ENCODE assay signal across 8 cellular contexts in genomic region chr20:10673831-10674683, GRCh38. TPM values are rescaled to one million over a fixed set of nuclear protein-coding genes. Genes with fewer than 3 reads are reported as not detected.
DNase-seq lines count a peak whose midpoint lies in the region; ATAC-seq, FAIRE-seq and TF ChIP-seq lines count a peak whose summit lies in the region.

Gene JAG1, minus strand, starts transcription at chr20:10673999. Its CDS starts 469 bp downstream, at chr20:10673530.

- no peaks in the 10 kb centered on the region for H3K9me3 ChIP-seq in CD4-positive, alpha-beta T cell (ENCODE audit: control insufficient read depth, low read length)
- H3K9me3 ChIP-seq in duodenal mucosa (ENCODE audit: control insufficient read depth in 1 of 2, low read length in 2 of 2) (no peaks in the 10 kb centered on the region), HepG2 (ENCODE audit: low read length) (no peaks in the 10 kb centered on the region)

- TF ChIP-seq RAD21 in HepG2 (CRISPR knock-in tag; IDR thresholded peaks at IDR 0.05) = peak; percentile 66

- H3K9me3 Mint-ChIP-seq in CD4-positive, alpha-beta T cell = no peaks in the 10 kb centered on the region
- H3K9me3 Mint-ChIP-seq in activated B cell treated with CpG ODN at 0.5 μM for 24 hours = no peaks in the 10 kb centered on the region

- H2AFZ ChIP-seq in HepG2 (ENCODE audit: low read length) = no peak within 1 kb of the TSS

- peaks cover 74% of the 10 kb centered on the region for H3K27me3 Mint-ChIP-seq in CD4-positive, alpha-beta T cell
- peaks cover 51% of the 10 kb centered on the region for H3K27me3 Mint-ChIP-seq in activated B cell treated with CpG ODN at 0.5 μM for 24 hours

- H3K36me3 ChIP-seq in duodenal mucosa (ENCODE audit: control insufficient read depth in 1 of 2, insufficient read depth in 2 of 2, low read length in 2 of 2) (peaks cover under 1 to 3% of the 10 kb centered on the region in 2 donors), HepG2 (replicated peaks in 1 of 2; ENCODE audit: control insufficient read depth in 1 of 2, insufficient read depth in 2 of 2, low read length in 2 of 2) (peaks cover 2 to 5% of the 10 kb centered on the region in 2 experiments)

- H3K4me2 ChIP-seq in HepG2 (ENCODE audit: low read depth, low read length) = peak within 1 kb of the TSS; percentile 96

- H3K79me2 ChIP-seq in HepG2 (ENCODE audit: insufficient read depth, low read length) = peaks cover 47% of the 10 kb centered on the region

- BruUV-seq in HepG2 (replicated peaks; lab: Mats Ljungman, UMichigan) = no TSS peak

- H3K4me3 ChIP-seq in duodenal mucosa (ENCODE audit: low read depth in 1 of 2, low read length in 2 of 2) = peak within 1 kb of the TSS; percentile 86 to 93
- H3K4me3 ChIP-seq in HepG2 (replicated peaks in 1 of 3; ENCODE audit: insufficient read depth in 1 of 3, low read depth in 2 of 3, low read length in 3 of 3) = peak within 1 kb of the TSS; percentile 85 to 94 (median 91)

- H3K4me1 Mint-ChIP-seq in CD4-positive, alpha-beta T cell (ENCODE audit: low read depth) = peaks cover 34% of the 10 kb centered on the region
- H3K4me1 Mint-ChIP-seq in activated B cell treated with CpG ODN at 0.5 μM for 24 hours = peaks cover 37% of the 10 kb centered on the region

- no peak within 1 kb of the TSS for H3K27ac ChIP-seq in CD4-positive, alpha-beta T cell (ENCODE audit: low read depth, low read length)
- H3K27ac ChIP-seq in duodenal mucosa (ENCODE audit: low read depth, low read length) (peak within 1 kb of the TSS; percentile 96), HepG2 (ENCODE audit: extremely low read length, insufficient read depth, low read length) (peak within 1 kb of the TSS; percentile 89)

- TF ChIP-seq POLR2A in HepG2 (IDR thresholded peaks at IDR 0.05; ENCODE audit: insufficient read depth in 1 of 2, low read depth in 2 of 2, low read length in 2 of 2) = peak; percentile 93 to 96

- H3K27ac Mint-ChIP-seq in CD4-positive, alpha-beta T cell = no peak within 1 kb of the TSS
- no peak within 1 kb of the TSS for H3K27ac Mint-ChIP-seq in activated B cell treated with CpG ODN at 0.5 μM for 24 hours

- peaks cover 22% of the 10 kb centered on the region for H4K20me1 ChIP-seq in HepG2 (ENCODE audit: insufficient read depth, low read length)

- ATAC-seq in CD4-positive, alpha-beta T cell (ENCODE audit: poor library complexity) = peak; percentile 55
- ATAC-seq in HG03280 (IDR thresholded peaks at IDR 0.05; ENCODE audit: unreplicated experiment) (peak; percentile 60), activated B cell treated with CpG ODN at 0.5 μM for 24 hours (ENCODE audit: low read depth) (peak; percentile 76), HepG2 (peak; percentile 77)

- POLR2A ChIA-PET in CD4-positive, alpha-beta T cell (lab: Charles Lee) = no interaction called here
- POLR2A ChIA-PET in activated B cell treated with CpG ODN at 0.5 μM for 24 hours (lab: Charles Lee) (interaction anchor here (1.0 kb wide), 1 partner anchor 240 kb away, joined by 3 read pairs; the partner anchor contains the start of gene MKKS), HepG2 (lab: Yijun Ruan, JAX) (interaction anchor here (0.6 to 5.6 kb wide), 39 partner anchors 9 to 593 kb away, joined by 3 to 104 read pairs (median 4); partner anchors contain the start of genes MKKS and SLX4IP)

- H3K9ac ChIP-seq in duodenal mucosa (ENCODE audit: low read depth in 1 of 2, low read length in 2 of 2) (peak within 1 kb of the TSS; percentile 74 to 88), HepG2 (ENCODE audit: insufficient read depth, low read depth, low read length) (peak within 1 kb of the TSS; percentile 95)

- no peak for TF ChIP-seq CTCF in CD4-positive, alpha-beta T cell (IDR thresholded peaks at IDR 0.05)
- TF ChIP-seq CTCF in activated B cell treated with CpG ODN at 0.5 μM for 24 hours (IDR thresholded peaks at IDR 0.05) (no peak), HepG2 (CRISPR knock-in tag; IDR thresholded peaks at IDR 0.05) (peak; percentile 22; the same call in 1 of the 2 replicates)

- H3K4me1 ChIP-seq in duodenal mucosa (ENCODE audit: control insufficient read depth in 1 of 2, insufficient read depth in 2 of 2, low read length in 2 of 2) = peaks cover 25 to 31% of the 10 kb centered on the region in 2 donors
- peaks cover 38% of the 10 kb centered on the region for H3K4me1 ChIP-seq in HepG2 (ENCODE audit: insufficient read depth, low read length)

- DNase-seq in CD4-positive, alpha-beta T cell = peak in 5 of 10 experiments; percentile 17 to 35 (median 22)
- DNase-seq in GM19238 (ENCODE audit: insufficient read length, low spot score) = peak; percentile 88
- peak; percentile 96 for DNase-seq in NCI-H2227 treated with DMSO at 0.1 percent for 48 hours (lab: John Stamatoyannopoulos, UW)
- peak; percentile 52 for DNase-seq in activated B cell treated with CpG ODN at 0.5 μM for 24 hours
- DNase-seq in HepG2 (ENCODE audit: low spot score) = peak; percentile 97
- DNase-seq in stimulated activated CD4-positive, alpha-beta T cell treated with anti-CD3 and anti-CD28 coated beads, TNF-alpha, amount 100 ng/mL, for 24 hours (ENCODE audit: low read depth in 3 of 3) = peak in 2 of 3 experiments; percentile 16 to 61

- peaks cover 59% of the 10 kb centered on the region for H3K27me3 ChIP-seq in CD4-positive, alpha-beta T cell (ENCODE audit: control insufficient read depth, insufficient read depth, low read length)
- H3K27me3 ChIP-seq in duodenal mucosa (ENCODE audit: control insufficient read depth in 1 of 2, insufficient read depth in 2 of 2, low read length in 2 of 2) = no peaks in the 10 kb centered on the region
- H3K27me3 ChIP-seq in HepG2 (ENCODE audit: control insufficient read depth in 1 of 2, insufficient read depth in 2 of 2, low read length in 2 of 2) = no peaks in the 10 kb centered on the region; a peak in 1 of 5 replicates

- peak in 1 of 2 experiments; percentile 46; a peak in 1 of 4 replicates for TF ChIP-seq EP300 in HepG2 (IDR thresholded peaks at IDR 0.05; ENCODE audit: low read depth in 2 of 2, low read length in 2 of 2)
- peak; percentile 70 for TF ChIP-seq EP300 in HepG2 (CRISPR knock-in tag; IDR thresholded peaks at IDR 0.05; ENCODE audit: borderline replicate concordance)

- H3K4me3 Mint-ChIP-seq in CD4-positive, alpha-beta T cell = peak within 1 kb of the TSS; percentile 74
- peak within 1 kb of the TSS; percentile 83 for H3K4me3 Mint-ChIP-seq in activated B cell treated with CpG ODN at 0.5 μM for 24 hours

- FAIRE-seq in HepG2 (lab: Jason Lieb, UNC) = peak; percentile 66

- in situ Hi-C loops in HepG2 (cut with HindIII; ENCODE audit: extremely low pct_ligation_motif_present, low pct_unique_long_range_greater_than_20kb) = loop anchor here (5.0 kb wide), 2 partner anchors 533 to 868 kb away; no protein-coding TSS in a partner anchor

- CTCF ChIA-PET in CD4-positive, alpha-beta T cell (lab: Charles Lee) = no interaction called here
- CTCF ChIA-PET in activated B cell treated with CpG ODN at 0.5 μM for 24 hours (lab: Charles Lee) = no interaction called here
- CTCF ChIA-PET in HepG2 (lab: Yijun Ruan, JAX; ENCODE audit: low intra/inter-chr PET ratio, low total read pairs) = interaction anchor here (0.6 to 1.5 kb wide), 3 partner anchors 121 to 531 kb away, joined by 3 read pairs; no protein-coding TSS in a partner anchor

- H3K36me3 Mint-ChIP-seq in CD4-positive, alpha-beta T cell (ENCODE audit: low read depth) = no peaks in the 10 kb centered on the region
- H3K36me3 Mint-ChIP-seq in activated B cell treated with CpG ODN at 0.5 μM for 24 hours (ENCODE audit: low read depth) = no peaks in the 10 kb centered on the region

- 2% methylated on average over 54 of the region's 84 CpGs for WGBS in HepG2 (ENCODE audit: low lambda C conversion rate)

- intact Hi-C loops in CD4-positive, alpha-beta T cell (cut with DNase I, micrococcal nuclease) = no loop called here
- intact Hi-C loops in activated B cell treated with CpG ODN at 0.5 μM for 24 hours (cut with micrococcal nuclease) = loop anchor here (2.0 to 10.0 kb wide), 3 partner anchors 42 to 459 kb away; partner anchors contain the start of genes MKKS, SLX4IP and SNAP25
- intact Hi-C loops in HepG2 (cut with micrococcal nuclease; ENCODE audit: unreplicated experiment) = loop anchor here (1.0 to 10.0 kb wide), 11 partner anchors 21 to 871 kb away; partner anchors contain the start of gene MKKS

TF ChIP-seq in HepG2, 621 proteins besides CTCF, POLR2A, EP300 and RAD21 (continues in another document):
- TF ChIP-seq ZFY (CRISPR knock-in tag; IDR thresholded peaks at IDR 0.05) (peak; percentile 93), NR2F1 (CRISPR knock-in tag; IDR thresholded peaks at IDR 0.05) (no peak; a peak in 1 of 4 replicates), SOX6 (IDR thresholded peaks at IDR 0.05) (no peak), SOX6 (CRISPR knock-in tag; IDR thresholded peaks at IDR 0.05) (no peak; the same call in 1 of the 2 replicates), MAFK (conservative IDR thresholded peaks at IDR 0.05 in 1 of 2, IDR thresholded peaks at IDR 0.05 in 1 of 2; ENCODE audit: low read length in 2 of 2) (no peak), ZNF562 (CRISPR knock-in tag; IDR thresholded peaks at IDR 0.05; ENCODE audit: borderline replicate concordance) (no peak)

RNA-seq across cellular contexts. Expression of gene JAG1, which starts in this region (rescaled TPM):
- 1 to 10 TPM in 1 of 2 experiments, under 1 TPM in 1; 0.77 to 1.2 TPM for total RNA-seq in CD4-positive, alpha-beta T cell
- total RNA-seq in activated B cell treated with CpG ODN at 0.5 μM for 24 hours = not detected in 2 replicates
- total RNA-seq in HepG2 (2016; rRNA removed; fragmentation: Illumina TruSeq; extraction: Trizol) = 18.1 and 56.3 TPM in 2 replicates
- 30.6 and 34.3 TPM in 2 replicates for total RNA-seq in HepG2 (2016; cell fraction: cytosol; rRNA removed; fragmentation: Illumina TruSeq; extraction: Trizol; ENCODE audit: low read depth)
- 15.5 and 55.3 TPM in 2 replicates for total RNA-seq in HepG2 (2016; cell fraction: insoluble cytoplasmic fraction; rRNA removed; fragmentation: Illumina TruSeq; extraction: Trizol)
- 13.4 and 15.1 TPM in 2 replicates for total RNA-seq in HepG2 (2016; cell fraction: membrane; rRNA removed; fragmentation: Illumina TruSeq; extraction: Trizol)
- total RNA-seq in HepG2 (2016; cell fraction: nucleus; rRNA removed; fragmentation: Illumina TruSeq; extraction: Trizol) = 102 and 121 TPM in 2 replicates
- 43.0 and 47.1 TPM in 2 replicates for polyA plus RNA-seq in HepG2 (2011; rRNA removed)
- polyA plus RNA-seq in HepG2 (2011; cell fraction: cytosol; rRNA removed) = 33.0 and 33.7 TPM in 2 replicates
- polyA plus RNA-seq in HepG2 (2011; cell fraction: nucleus; rRNA removed) = 120 and 155 TPM in 2 replicates
- polyA plus RNA-seq in HepG2 (2012) = 35.8 and 54.0 TPM in 2 replicates
- 0.86 and 1.3 TPM in 2 replicates for polyA plus RNA-seq in HepG2 (2016; cell fraction: cytosol; fragmentation: Illumina TruSeq; extraction: Trizol; ENCODE audit: low read depth)
- 9.4 and 10.2 TPM in 2 replicates for polyA plus RNA-seq in HepG2 (2016; cell fraction: insoluble cytoplasmic fraction; fragmentation: Illumina TruSeq; extraction: Trizol; ENCODE audit: low read depth)
- polyA plus RNA-seq in HepG2 (2016; cell fraction: membrane; fragmentation: Illumina TruSeq; extraction: Trizol; ENCODE audit: low read depth) = 2.2 and 3.0 TPM in 2 replicates
- 112 and 122 TPM in 2 replicates for polyA plus RNA-seq in HepG2 (2016; cell fraction: nucleus; fragmentation: Illumina TruSeq; extraction: Trizol; ENCODE audit: insufficient read depth, low read depth)
- 8.0 and 192 TPM in 2 replicates for polyA minus RNA-seq in HepG2 (2011; rRNA and poly(A)+ RNA removed; ENCODE audit: low replicate concordance)
- 103 and 108 TPM in 2 replicates for polyA minus RNA-seq in HepG2 (2011; cell fraction: cytosol; rRNA and poly(A)+ RNA removed)
- polyA minus RNA-seq in HepG2 (2011; cell fraction: nucleus; rRNA and poly(A)+ RNA removed) = 248 and 302 TPM in 2 replicates

Comparison
In these comparisons a context has a peak if more than half of its experiments do, and no peak if none do; other contexts are left out.
1. RNA of gene JAG1 (total RNA-seq): 13.4 to 121 TPM in HepG2; 0.77 to 1.2 TPM in CD4-positive, alpha-beta T cell and not detected in activated B cell treated with CpG ODN at 0.5 μM for 24 hours; every median in the first group is over 4 times any median in the second.
2. Peak in DNase-seq and ATAC-seq in activated B cell treated with CpG ODN at 0.5 μM for 24 hours; RNA of the gene not detected or under 1 TPM.
3. intact Hi-C loops: an anchor here in activated B cell treated with CpG ODN at 0.5 μM for 24 hours (2.0 to 10.0 kb wide) and HepG2 (1.0 to 10.0 kb wide); none called in CD4-positive, alpha-beta T cell.
4. Peak in every context shown above with its lines, with median percentiles within 50 percentile points of each other: ATAC-seq.